8 cellular contexts compared by ENCODE assay signal in the genomic region with DNA sequence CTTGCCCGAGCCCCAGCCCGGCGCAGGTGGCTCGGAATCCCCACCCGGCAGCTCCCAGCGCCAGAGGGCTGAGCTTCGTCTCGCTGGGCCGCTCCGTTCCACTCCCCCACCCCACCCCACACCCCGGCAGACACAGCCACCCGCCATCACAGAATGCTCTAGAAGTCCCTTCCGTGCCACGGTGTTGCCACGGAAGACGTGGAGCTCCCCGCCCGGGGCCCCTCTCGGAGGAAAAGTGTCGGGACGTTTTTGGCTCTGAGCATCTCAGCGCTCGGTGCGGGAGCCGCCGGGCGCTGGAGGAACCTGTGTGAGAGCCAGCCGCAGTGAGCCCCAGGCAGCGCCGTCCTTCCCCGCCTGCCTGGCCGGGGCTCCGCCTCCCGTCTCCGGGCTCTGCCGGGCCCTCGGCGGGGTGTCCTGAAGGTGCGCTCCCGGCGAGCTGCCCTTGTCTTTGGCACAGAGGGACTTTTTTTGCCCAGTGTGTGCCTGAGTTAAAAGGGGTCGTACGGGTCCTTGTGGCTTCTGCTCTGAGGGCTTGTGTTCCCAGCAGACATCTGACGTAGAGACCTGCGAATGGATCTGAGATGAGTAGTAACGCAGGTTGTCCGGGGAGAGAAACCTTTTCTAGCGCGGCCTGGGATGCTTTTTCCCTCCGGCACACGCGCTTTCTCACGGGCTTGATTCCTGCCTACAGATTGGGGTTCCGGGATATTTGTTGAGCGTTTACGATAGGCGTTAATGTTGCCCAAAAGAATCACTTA. TPM values are rescaled to one million over a fixed set of nuclear protein-coding genes. Genes with fewer than 3 reads are reported as not detected.
A peak's percentile ranks its signal among the peaks of the same experiment; 100 is the strongest.
DNase-seq lines count a peak whose midpoint lies in the region; ATAC-seq, FAIRE-seq and TF ChIP-seq lines count a peak whose summit lies in the region.

No MANE protein-coding gene starts in this region.

- no peak overlapping the region for H2BK5ac ChIP-seq in H1 (ENCODE audit: low read depth, low read length)

- H3K36me3 ChIP-seq in H1 (ENCODE audit: control insufficient read depth in 2 of 4, insufficient read depth in 4 of 4, low read length in 3 of 4), result no peaks in the 10 kb centered on the region

- no peak overlapping the region for H4K91ac ChIP-seq in H1 (replicated peaks; ENCODE audit: insufficient read length, low read length)

- H2AK5ac ChIP-seq in H1 (ENCODE audit: low read depth, low read length), result no peak overlapping the region

- peak overlapping the region; percentile 83 to 98 for H3K4me2 ChIP-seq in H1 (ENCODE audit: insufficient read depth in 1 of 2, low read depth in 2 of 2, low read length in 2 of 2)

- no peak overlapping the region for H3K4ac ChIP-seq in H1 (replicated peaks; ENCODE audit: insufficient read length, low read depth, low read length)

- no peak for FAIRE-seq in H1 (lab: Jason Lieb, UNC)

- no peaks in the 10 kb centered on the region for H3K27me3 Mint-ChIP-seq in activated CD8-positive, alpha-beta memory T cell treated with anti-CD3 and anti-CD28 coated beads, Interleukin-2, amount 10 ng/mL, durations not matched to agents 7 days and 5 days
- peaks cover 4% of the 10 kb centered on the region for H3K27me3 Mint-ChIP-seq in mesothelial cell of epicardium (ENCODE audit: low read depth)

- peaks cover 0 to 16% of the 10 kb centered on the region in 2 experiments; a peak in 2 of 4 replicates for H3K79me2 ChIP-seq in H1 (ENCODE audit: control insufficient read depth in 1 of 2, insufficient read depth in 2 of 2, low read length in 2 of 2)

- H3K27ac ChIP-seq in H1 (ENCODE audit: low read depth, low read length), result no peak overlapping the region

- peaks cover 37% of the 10 kb centered on the region for H3K4me1 Mint-ChIP-seq in activated CD8-positive, alpha-beta memory T cell treated with anti-CD3 and anti-CD28 coated beads, Interleukin-2, amount 10 ng/mL, durations not matched to agents 7 days and 5 days
- H3K4me1 Mint-ChIP-seq in mesothelial cell of epicardium, result peaks cover 40% of the 10 kb centered on the region

- in situ Hi-C loops in GM18951 (cut with MboI; ENCODE audit: low sequenced_read_pairs, unreplicated experiment), result no loop called here

- peaks cover 0 to 11% (median 6%) of the 10 kb centered on the region in 4 experiments; a peak in 6 of 7 replicates for H3K4me1 ChIP-seq in H1 (replicated peaks in 1 of 4; ENCODE audit: control insufficient read depth in 3 of 4, insufficient read depth in 4 of 4, low read length in 3 of 4)

- H3K36me3 Mint-ChIP-seq in activated CD8-positive, alpha-beta memory T cell treated with anti-CD3 and anti-CD28 coated beads, Interleukin-2, amount 10 ng/mL, durations not matched to agents 7 days and 5 days, result peaks cover 38% of the 10 kb centered on the region
- no peaks in the 10 kb centered on the region for H3K36me3 Mint-ChIP-seq in mesothelial cell of epicardium

- no peak overlapping the region for H3K56ac ChIP-seq in H1 (replicated peaks; ENCODE audit: insufficient read length, low read depth, low read length)

- peak overlapping the region; percentile 95 for H3K27ac Mint-ChIP-seq in activated CD8-positive, alpha-beta memory T cell treated with anti-CD3 and anti-CD28 coated beads, Interleukin-2, amount 10 ng/mL, durations not matched to agents 7 days and 5 days
- peak overlapping the region; percentile 92 for H3K27ac Mint-ChIP-seq in mesothelial cell of epicardium

- 4% methylated on average over 33 of the region's 57 CpGs; no CpG with 5 or more reads in 1 of the 2 experiments for WGBS in H1 (ENCODE audit: extremely low coverage in 1 of 2, insufficient coverage in 1 of 2, insufficient read length in 1 of 2, insufficient replicate concordance in 2 of 2, low coverage in 1 of 2, low lambda C conversion rate in 2 of 2, missing lambda C conversion rate in 1 of 2), 2 experiments

- ATAC-seq in activated CD8-positive, alpha-beta memory T cell treated with anti-CD3 and anti-CD28 coated beads, Interleukin-2, amount 10 ng/mL, durations not matched to agents 7 days and 5 days, result peak; percentile 8
- no peak for ATAC-seq in GM18511 (IDR thresholded peaks at IDR 0.05; ENCODE audit: unreplicated experiment)

- H3K18ac ChIP-seq in H1 (ENCODE audit: extremely low read depth, low read length), result no peak overlapping the region

- no peak overlapping the region for H3K14ac ChIP-seq in H1 (ENCODE audit: insufficient read length)

- POLR2A ChIA-PET in AG04449 (lab: Yijun Ruan, JAX) (no interaction called here), H1 (lab: Charles Lee; ENCODE audit: partially characterized antibody) (interaction anchor here (1.1 kb wide), 1 partner anchor 14 kb away, joined by 3 read pairs; no protein-coding TSS in a partner anchor)

- no peak for TF ChIP-seq EP300 in H1 (IDR thresholded peaks at IDR 0.05; ENCODE audit: borderline replicate concordance in 1 of 2, low read depth in 2 of 2, low read length in 2 of 2)

- H4K5ac ChIP-seq in H1 (ENCODE audit: insufficient read length, low read depth, low read length), result no peak overlapping the region

- H2BK15ac ChIP-seq in H1 (ENCODE audit: low read length), result no peak overlapping the region

- H3K9me3 ChIP-seq in H1 (ENCODE audit: insufficient read depth in 2 of 2, low read depth in 1 of 2, low read length in 1 of 2), result no peaks in the 10 kb centered on the region

- H2BK20ac ChIP-seq in H1 (ENCODE audit: low read length), result no peak overlapping the region

- DNase-seq in AG04449 (ENCODE audit: low read depth, low spot score) (no peak), NCI-H226 (peak; percentile 22), H1 (ENCODE audit: low read depth in 1 of 2, low spot score in 2 of 2) (peak in 1 of 2 experiments; percentile 80), mesothelial cell of epicardium (ENCODE audit: low spot score in 2 of 2, unreplicated experiment in 2 of 2) (peak; percentile 40 to 73)
- peak; percentile 70 for DNase-seq in activated CD8-positive, alpha-beta memory T cell treated with anti-CD3 and anti-CD28 coated beads, Interleukin-2, amount 10 ng/mL, durations not matched to agents 7 days and 5 days
- peak; percentile 36 to 43 for DNase-seq in stimulated activated CD8-positive, alpha-beta memory T cell treated with anti-CD3 and anti-CD28 coated beads, Interleukin-15, amount 100 ng/mL, for 48 hours (ENCODE audit: low read depth in 2 of 2)

- no peaks in the 10 kb centered on the region for H3K9me3 Mint-ChIP-seq in activated CD8-positive, alpha-beta memory T cell treated with anti-CD3 and anti-CD28 coated beads, Interleukin-2, amount 10 ng/mL, durations not matched to agents 7 days and 5 days (ENCODE audit: low read depth)
- no peaks in the 10 kb centered on the region for H3K9me3 Mint-ChIP-seq in mesothelial cell of epicardium

- H2BK120ac ChIP-seq in H1 (replicated peaks; ENCODE audit: low read depth, low read length), result no peak overlapping the region

- H4K8ac ChIP-seq in H1 (ENCODE audit: extremely low read depth, insufficient read depth, low read length), result peak overlapping the region; percentile 76; the same call in 1 of the 2 replicates

- peaks cover 20% of the 10 kb centered on the region; the same call in 1 of the 2 replicates for H3K23me2 ChIP-seq in H1 (ENCODE audit: low read depth, low read length)

- TF ChIP-seq RAD21 in H1 (IDR thresholded peaks at IDR 0.05 in 1 of 2, conservative IDR thresholded peaks at IDR 0.05 in 1 of 2; ENCODE audit: low read depth in 2 of 2, low read length in 2 of 2), result no peak

- H3K4me3 Mint-ChIP-seq in activated CD8-positive, alpha-beta memory T cell treated with anti-CD3 and anti-CD28 coated beads, Interleukin-2, amount 10 ng/mL, durations not matched to agents 7 days and 5 days, result peak overlapping the region; percentile 93
- H3K4me3 Mint-ChIP-seq in mesothelial cell of epicardium, result peak overlapping the region; percentile 79

- no peak overlapping the region for H2BK12ac ChIP-seq in H1 (ENCODE audit: low read depth, low read length)

- H3K4me3 ChIP-seq in AG04449 (ENCODE audit: low read depth, low read length), result peak overlapping the region; percentile 78
- peak overlapping the region; percentile 50 to 79 (median 65) for H3K4me3 ChIP-seq in H1 (ENCODE audit: extremely low read depth in 1 of 4, insufficient read depth in 2 of 4, low read depth in 3 of 4, low read length in 4 of 4)

- peak overlapping the region in 1 of 4 experiments; percentile 76; a peak in 1 of 7 replicates for H3K9ac ChIP-seq in H1 (replicated peaks in 1 of 4; ENCODE audit: extremely low read depth in 1 of 4, low read depth in 3 of 4, low read length in 3 of 4)

- no peak overlapping the region for H3K23ac ChIP-seq in H1 (ENCODE audit: insufficient read length)

- TF ChIP-seq POLR2A in GM18951 (IDR thresholded peaks at IDR 0.05; ENCODE audit: extremely low read depth, insufficient read depth, insufficient read length) (peak; percentile 58), H1 (IDR thresholded peaks at IDR 0.05; ENCODE audit: control extremely low read depth in 1 of 2, low read depth in 2 of 2, low read length in 2 of 2) (no peak)

- peaks cover 8 to 19% of the 10 kb centered on the region in 2 experiments for H4K20me1 ChIP-seq in H1 (replicated peaks in 1 of 2; ENCODE audit: control insufficient read depth in 1 of 2, insufficient read depth in 2 of 2, low read length in 2 of 2)

- no peak for TF ChIP-seq CTCF in AG04449 (IDR thresholded peaks at IDR 0.05; ENCODE audit: insufficient read depth, low read length, missing control alignments)
- no peak for TF ChIP-seq CTCF in H1 (IDR thresholded peaks at IDR 0.05; ENCODE audit: control extremely low read depth in 1 of 3, insufficient read depth in 1 of 3, low read depth in 1 of 3, low read length in 3 of 3)
- TF ChIP-seq CTCF in mesothelial cell of epicardium (IDR thresholded peaks at IDR 0.05; ENCODE audit: unreplicated experiment), result no peak

- no peaks in the 10 kb centered on the region for H3K79me1 ChIP-seq in H1 (ENCODE audit: low read depth, low read length)

- H3K27me3 ChIP-seq in H1 (replicated peaks in 1 of 4; ENCODE audit: control insufficient read depth in 3 of 4, extremely low read depth in 1 of 4, insufficient read depth in 3 of 4, low read length in 3 of 4), result peaks cover 0 to 29% (median 17%) of the 10 kb centered on the region in 4 experiments; a peak in 6 of 7 replicates

- H2AFZ ChIP-seq in H1 (ENCODE audit: low read length), result no peak overlapping the region

- CTCF ChIA-PET in AG04449 (lab: Yijun Ruan, JAX), result interaction anchor here (1.4 kb wide), 1 partner anchor 60 kb away, joined by 4 read pairs; no protein-coding TSS in a partner anchor
- CTCF ChIA-PET in activated CD8-positive, alpha-beta memory T cell treated with anti-CD3 and anti-CD28 coated beads, Interleukin-2, amount 10 ng/mL, durations not matched to agents 7 days and 5 days (lab: Charles Lee), result interaction anchor here (0.9 to 5.3 kb wide), 3 partner anchors 18 to 200 kb away, joined by 3 to 27 read pairs (median 6); a partner anchor contains a TSS
- CTCF ChIA-PET in H1 (lab: Charles Lee; ENCODE audit: partially characterized antibody), result no interaction called here

RNA-seq across cellular contexts. Expression of a gene that starts 1.8 kb away (rescaled TPM):
- total RNA-seq in activated CD8-positive, alpha-beta memory T cell treated with anti-CD3 and anti-CD28 coated beads, Interleukin-2, amount 10 ng/mL, durations not matched to agents 7 days and 5 days, result 10 to 100 TPM; 45.7 to 71.8 TPM
- 16.6 and 18.6 TPM in 2 replicates for total RNA-seq in H1 (2021; fragmentation: NEBNext Ultra II Directional; extraction: Animal tissue kit (Norgen Biotek cat#: 25700))
- 12.2 and 13.5 TPM in 2 replicates for polyA plus RNA-seq in H1 (2011; rRNA removed)
- polyA plus RNA-seq in H1 (2011; cell fraction: cytosol; rRNA removed), result 8.9 TPM
- 13.0 TPM for polyA plus RNA-seq in H1 (2011; cell fraction: nucleus; rRNA removed)
- polyA plus RNA-seq in H1 (2012, experiment 1 of 2), result 7.1 to 10.6 TPM (median 9.3 TPM) in 4 replicates
- polyA plus RNA-seq in H1 (2012, experiment 2 of 2), result 3.5 TPM
- polyA plus RNA-seq in H1 (2013, experiment 1 of 2), result 7.0 TPM
- 7.5 TPM for polyA plus RNA-seq in H1 (2013, experiment 2 of 2)
- polyA minus RNA-seq in H1 (2011; rRNA and poly(A)+ RNA removed), result 33.3 and 35.5 TPM in 2 replicates
- 19.5 TPM for polyA minus RNA-seq in H1 (2011; cell fraction: cytosol; rRNA and poly(A)+ RNA removed)
- polyA minus RNA-seq in H1 (2011; cell fraction: nucleus; rRNA and poly(A)+ RNA removed), result 38.6 TPM
- total RNA-seq in mesothelial cell of epicardium, result 16.7 to 18.3 TPM (median 17.5 TPM) in 3 replicates
